15 cellular contexts compared by ENCODE assay signal in genomic region chr7:152344253-152344652, GRCh38.
DNase-seq lines count a peak whose midpoint lies in the region; ATAC-seq and TF ChIP-seq lines count a peak whose summit lies in the region.
"Had no signal": no experiment of that assay in that cellular context is flagged by ENCODE, and none has a peak within 500 bp of the region (broad histone marks: within the 10 kb centered on the region; RNA-seq: fewer than 3 reads in every experiment).

No MANE protein-coding gene starts in this region.

- H3K36me3 ChIP-seq in mammary epithelial cell (ENCODE audit: insufficient read depth, low read length) = peaks cover 2% of the 10 kb centered on the region
- H3K36me3 ChIP-seq in breast epithelium = no peaks in the 10 kb centered on the region
- H3K36me3 ChIP-seq: adrenal gland had no signal

- H3K36me3 Mint-ChIP-seq in activated T-helper 17 cell treated with anti-CD3 and anti-CD28 coated beads, Interleukin-2, amount 50 U/mL, for 72 hours (ENCODE audit: low read depth) = peaks cover 43% of the 10 kb centered on the region

- H3K79me2 ChIP-seq in mammary epithelial cell (ENCODE audit: insufficient read depth, low read length) = peaks cover 72% of the 10 kb centered on the region

- no peak overlapping the region for H2AFZ ChIP-seq in mammary epithelial cell (ENCODE audit: low read depth, low read length)

- dilution Hi-C loops in mammary epithelial cell (cut with HindIII; ENCODE audit: low sequenced_read_pairs) = no loop called here

- intact Hi-C loops in mammary epithelial cell (cut with micrococcal nuclease) = loop anchor here (10.0 kb wide), 2 partner anchors 331 to 481 kb away; partner anchors contain the start of gene XRCC2
- intact Hi-C loops in breast epithelium (cut with DNase I; ENCODE audit: low total_unique reads) = no loop called here

- H3K27ac ChIP-seq in mammary epithelial cell (ENCODE audit: insufficient read depth, low read depth, low read length) = no peak overlapping the region
- no peak overlapping the region for H3K27ac ChIP-seq in breast epithelium
- H3K27ac ChIP-seq in substantia nigra (ENCODE audit: low read depth, low read length, poor library complexity, severe bottlenecking) = no peak overlapping the region
- H3K27ac ChIP-seq: adrenal gland, RWPE1 had no signal

- TF ChIP-seq CTCF in mammary epithelial cell (conservative IDR thresholded peaks at IDR 0.05 in 1 of 2, IDR thresholded peaks at IDR 0.05 in 1 of 2; ENCODE audit: extremely low read depth in 1 of 2, insufficient read depth in 1 of 2, low read depth in 1 of 2, low read length in 2 of 2) = no peak
- no peak for TF ChIP-seq CTCF in breast epithelium (IDR thresholded peaks at IDR 0.05)

- in situ Hi-C loops in mammary epithelial cell (cut with MboI; ENCODE audit: low sequenced_read_pairs in 2 of 2) = loop anchor here (25.0 kb wide), 2 partner anchors 368 to 468 kb away; no protein-coding TSS in a partner anchor

- TF ChIP-seq POLR2A in breast epithelium (IDR thresholded peaks at IDR 0.05) = no peak

- no TSS peak for BruUV-seq in mammary epithelial cell (replicated peaks; lab: Mats Ljungman, UMichigan)

- no peak overlapping the region for H3K9ac ChIP-seq in mammary epithelial cell (ENCODE audit: insufficient read depth, low read length)

- no peaks in the 10 kb centered on the region for H4K20me1 ChIP-seq in mammary epithelial cell (ENCODE audit: insufficient read depth, low read length)

- ATAC-seq in HG02870 (IDR thresholded peaks at IDR 0.05; ENCODE audit: unreplicated experiment) (peak; percentile 62), GM18867 (IDR thresholded peaks at IDR 0.05; ENCODE audit: unreplicated experiment) (no peak)
- ATAC-seq in activated T-helper 17 cell treated with anti-CD3 and anti-CD28 coated beads, Interleukin-2, amount 50 U/mL, for 72 hours (replicated peaks) = peak; percentile 94
- peak; percentile 94 for ATAC-seq in stimulated activated naive CD8-positive, alpha-beta T cell treated with anti-CD3 and anti-CD28 coated beads, Interleukin-15, amount 100 ng/mL, for 72 hours

- H3K27me3 Mint-ChIP-seq in activated T-helper 17 cell treated with anti-CD3 and anti-CD28 coated beads, Interleukin-2, amount 50 U/mL, for 72 hours = no peaks in the 10 kb centered on the region
- no peaks in the 10 kb centered on the region for H3K27me3 Mint-ChIP-seq in stimulated activated naive CD8-positive, alpha-beta T cell treated with anti-CD3 and anti-CD28 coated beads, Interleukin-15, amount 100 ng/mL, for 72 hours

- WGBS in mammary epithelial cell (ENCODE audit: low coverage, missing lambda C conversion rate) = 94% methylated on average over 2 of the region's 2 CpGs

- peaks cover 5% of the 10 kb centered on the region for H3K9me3 Mint-ChIP-seq in activated T-helper 17 cell treated with anti-CD3 and anti-CD28 coated beads, Interleukin-2, amount 50 U/mL, for 72 hours
- peaks cover 0 to 7% of the 10 kb centered on the region in 2 donors for H3K9me3 Mint-ChIP-seq in stimulated activated naive CD8-positive, alpha-beta T cell treated with anti-CD3 and anti-CD28 coated beads, Interleukin-15, amount 100 ng/mL, for 72 hours

- CTCF ChIA-PET in mammary epithelial cell (lab: Charles Lee; ENCODE audit: low non-redundant PET) = no interaction called here

- H3K4me3 ChIP-seq in mammary epithelial cell (replicated peaks in 1 of 3; ENCODE audit: insufficient read depth in 1 of 3, low read depth in 2 of 3, low read length in 3 of 3) (no peak overlapping the region), breast epithelium (no peak overlapping the region)
- H3K4me3 ChIP-seq: adrenal gland had no signal

- H3K4me3 Mint-ChIP-seq in activated T-helper 17 cell treated with anti-CD3 and anti-CD28 coated beads, Interleukin-2, amount 50 U/mL, for 72 hours = peak overlapping the region; percentile 32
- H3K4me3 Mint-ChIP-seq in stimulated activated naive CD8-positive, alpha-beta T cell treated with anti-CD3 and anti-CD28 coated beads, Interleukin-15, amount 100 ng/mL, for 72 hours = no peak overlapping the region

- H3K4me1 ChIP-seq in mammary epithelial cell (ENCODE audit: insufficient read depth, low read length) (no peaks in the 10 kb centered on the region), breast epithelium (peaks cover 0 to 5% of the 10 kb centered on the region in 2 donors)

- no peak overlapping the region for H3K27ac Mint-ChIP-seq in activated T-helper 17 cell treated with anti-CD3 and anti-CD28 coated beads, Interleukin-2, amount 50 U/mL, for 72 hours
- H3K27ac Mint-ChIP-seq in stimulated activated naive CD8-positive, alpha-beta T cell treated with anti-CD3 and anti-CD28 coated beads, Interleukin-15, amount 100 ng/mL, for 72 hours = peak overlapping the region in 1 of 2 donors; percentile 74

- H3K9me3 ChIP-seq in mammary epithelial cell (replicated peaks; ENCODE audit: insufficient read depth, low read length) (no peaks in the 10 kb centered on the region), breast epithelium (no peaks in the 10 kb centered on the region)

- DNase-seq in mammary epithelial cell (peak; percentile 18), breast epithelium (ENCODE audit: low spot score in 2 of 2) (no peak), A172 (ENCODE audit: low spot score) (no peak), substantia nigra (lab: John Stamatoyannopoulos, UW) (no peak)
- DNase-seq in stimulated activated naive CD8-positive, alpha-beta T cell treated with anti-CD3 and anti-CD28 coated beads, Interleukin-15, amount 100 ng/mL, for 72 hours = no peak
- DNase-seq: activated CD4-positive, CD25-positive, alpha-beta regulatory T cell; activated CD8-positive, alpha-beta memory T cell treated with anti-CD3 and anti-CD28 coated beads, Interleukin-2, amount 50 U/mL, for 48 hours; adrenal gland; NCI-H2171 treated with DMSO at 0.1 percent for 48 hours; NCI-H82; stimulated activated CD4-positive, alpha-beta T cell treated with anti-CD3 and anti-CD28 coated beads, Interleukin-12 subunit alpha, Interleukin-12 subunit beta, amount 100 ng/mL, for 4 hours had no signal

- H3K4me1 Mint-ChIP-seq in activated T-helper 17 cell treated with anti-CD3 and anti-CD28 coated beads, Interleukin-2, amount 50 U/mL, for 72 hours = peaks cover 20% of the 10 kb centered on the region
- peaks cover 24% of the 10 kb centered on the region for H3K4me1 Mint-ChIP-seq in stimulated activated naive CD8-positive, alpha-beta T cell treated with anti-CD3 and anti-CD28 coated beads, Interleukin-15, amount 100 ng/mL, for 72 hours

- no peaks in the 10 kb centered on the region for H3K27me3 ChIP-seq in mammary epithelial cell (ENCODE audit: insufficient read depth, low read length)
- no peaks in the 10 kb centered on the region for H3K27me3 ChIP-seq in breast epithelium
- H3K27me3 ChIP-seq: adrenal gland had no signal

- H3K4me2 ChIP-seq in mammary epithelial cell (ENCODE audit: insufficient read depth, low read depth, low read length) = no peak overlapping the region
